Comparison of ENCODE assay signal across 8 cellular contexts in genomic region chr12:69553626-69554248, GRCh38. TPM values are rescaled to one million over a fixed set of nuclear protein-coding genes. Genes with fewer than 3 reads are reported as not detected.
DNase-seq lines count a peak whose midpoint lies in the region; ATAC-seq and TF ChIP-seq lines count a peak whose summit lies in the region.

No MANE protein-coding gene starts in this region.

- H3K4me3 Mint-ChIP-seq in naive thymus-derived CD8-positive, alpha-beta T cell, result no peak overlapping the region
- H3K4me3 Mint-ChIP-seq in activated CD4-positive, alpha-beta memory T cell treated with anti-CD3 and anti-CD28 coated beads for 36 hours, result no peak overlapping the region

- dilution Hi-C loops in mammary epithelial cell (cut with HindIII; ENCODE audit: low sequenced_read_pairs), result no loop called here

- peak overlapping the region; percentile 47 for H3K4me2 ChIP-seq in mammary epithelial cell (ENCODE audit: insufficient read depth, low read depth, low read length)

- H3K79me2 ChIP-seq in mammary epithelial cell (ENCODE audit: insufficient read depth, low read length), result peaks cover 24% of the 10 kb centered on the region

- H3K27me3 Mint-ChIP-seq in naive thymus-derived CD8-positive, alpha-beta T cell, result no peaks in the 10 kb centered on the region
- H3K27me3 Mint-ChIP-seq in activated CD4-positive, alpha-beta memory T cell treated with anti-CD3 and anti-CD28 coated beads for 36 hours, result no peaks in the 10 kb centered on the region

- in situ Hi-C loops in mammary epithelial cell (cut with MboI; ENCODE audit: low sequenced_read_pairs in 2 of 2), result no loop called here

- TF ChIP-seq CTCF in mammary epithelial cell (conservative IDR thresholded peaks at IDR 0.05 in 1 of 2, IDR thresholded peaks at IDR 0.05 in 1 of 2; ENCODE audit: extremely low read depth in 1 of 2, insufficient read depth in 1 of 2, low read depth in 1 of 2, low read length in 2 of 2), result no peak

- DNase-seq in EH (ENCODE audit: low read depth), result peak; percentile 75
- peak; percentile 26 for DNase-seq in NCI-H2171 (lab: John Stamatoyannopoulos, UW)
- DNase-seq in mammary epithelial cell, result peak; percentile 88
- DNase-seq in medulla oblongata (ENCODE audit: extremely low spot score), result peak; percentile 69
- DNase-seq in posterior cingulate gyrus, result no peak
- DNase-seq in naive thymus-derived CD8-positive, alpha-beta T cell, result no peak
- no peak for DNase-seq in activated CD4-positive, alpha-beta memory T cell treated with anti-CD3 and anti-CD28 coated beads for 36 hours

- no peaks in the 10 kb centered on the region for H4K20me1 ChIP-seq in mammary epithelial cell (ENCODE audit: insufficient read depth, low read length)

- POLR2A ChIA-PET in naive thymus-derived CD8-positive, alpha-beta T cell (lab: Charles Lee), result no interaction called here
- POLR2A ChIA-PET in activated CD4-positive, alpha-beta memory T cell treated with anti-CD3 and anti-CD28 coated beads for 36 hours (lab: Charles Lee), result no interaction called here

- no peaks in the 10 kb centered on the region for H3K27me3 ChIP-seq in mammary epithelial cell (ENCODE audit: insufficient read depth, low read length)

- H2AFZ ChIP-seq in mammary epithelial cell (ENCODE audit: low read depth, low read length), result no peak overlapping the region

- intact Hi-C loops in mammary epithelial cell (cut with micrococcal nuclease), result no loop called here
- intact Hi-C loops in posterior cingulate gyrus (cut with DNase I), result no loop called here
- intact Hi-C loops in activated CD4-positive, alpha-beta memory T cell treated with anti-CD3 and anti-CD28 coated beads for 36 hours (cut with micrococcal nuclease), result no loop called here

- CTCF ChIA-PET in mammary epithelial cell (lab: Charles Lee; ENCODE audit: low non-redundant PET), result no interaction called here
- CTCF ChIA-PET in activated CD4-positive, alpha-beta memory T cell treated with anti-CD3 and anti-CD28 coated beads for 36 hours (lab: Charles Lee), result interaction anchor here (0.7 kb wide), 1 partner anchor 17 kb away, joined by 3 read pairs; no protein-coding TSS in a partner anchor

- H3K9ac ChIP-seq in mammary epithelial cell (ENCODE audit: insufficient read depth, low read length), result no peak overlapping the region

- peaks cover 3% of the 10 kb centered on the region for H3K36me3 ChIP-seq in mammary epithelial cell (ENCODE audit: insufficient read depth, low read length)

- no peak for ATAC-seq in naive thymus-derived CD8-positive, alpha-beta T cell
- ATAC-seq in GM18907 (IDR thresholded peaks at IDR 0.05; ENCODE audit: unreplicated experiment), result no peak

- BruUV-seq in mammary epithelial cell (replicated peaks; lab: Mats Ljungman, UMichigan), result no TSS peak

- peak overlapping the region in 1 of 10 donors; percentile 29 for H3K27ac Mint-ChIP-seq in naive thymus-derived CD8-positive, alpha-beta T cell
- no peak overlapping the region for H3K27ac Mint-ChIP-seq in activated CD4-positive, alpha-beta memory T cell treated with anti-CD3 and anti-CD28 coated beads for 36 hours

- WGBS in mammary epithelial cell (ENCODE audit: low coverage, missing lambda C conversion rate), result 0% methylated on average over 2 of the region's 2 CpGs

- peaks cover 1 to 7% (median 4%) of the 10 kb centered on the region in 4 donors for H3K4me1 Mint-ChIP-seq in naive thymus-derived CD8-positive, alpha-beta T cell
- H3K4me1 Mint-ChIP-seq in activated CD4-positive, alpha-beta memory T cell treated with anti-CD3 and anti-CD28 coated beads for 36 hours (ENCODE audit: low read depth), result no peaks in the 10 kb centered on the region

- H3K9me3 Mint-ChIP-seq in naive thymus-derived CD8-positive, alpha-beta T cell, result no peaks in the 10 kb centered on the region
- no peaks in the 10 kb centered on the region for H3K9me3 Mint-ChIP-seq in activated CD4-positive, alpha-beta memory T cell treated with anti-CD3 and anti-CD28 coated beads for 36 hours

- H3K4me1 ChIP-seq in mammary epithelial cell (ENCODE audit: insufficient read depth, low read length), result peaks cover 28% of the 10 kb centered on the region

- H3K27ac ChIP-seq in mammary epithelial cell (ENCODE audit: insufficient read depth, low read depth, low read length), result peak overlapping the region; percentile 46

- no peaks in the 10 kb centered on the region for H3K9me3 ChIP-seq in mammary epithelial cell (replicated peaks; ENCODE audit: insufficient read depth, low read length)

- H3K4me3 ChIP-seq in mammary epithelial cell (replicated peaks in 1 of 3; ENCODE audit: insufficient read depth in 1 of 3, low read depth in 2 of 3, low read length in 3 of 3), result no peak overlapping the region

- H3K36me3 Mint-ChIP-seq in naive thymus-derived CD8-positive, alpha-beta T cell, result peaks cover 0 to 6% (median 0%) of the 10 kb centered on the region in 3 donors
- H3K36me3 Mint-ChIP-seq in activated CD4-positive, alpha-beta memory T cell treated with anti-CD3 and anti-CD28 coated beads for 36 hours, result no peaks in the 10 kb centered on the region

RNA-seq across cellular contexts. Expression of gene CCT2, which starts 31.5 kb away (rescaled TPM):
- 100 to 1,000 TPM; 208 to 237 TPM for total RNA-seq in mammary epithelial cell
- 283 TPM for polyA plus RNA-seq in mammary epithelial cell
- polyA minus RNA-seq in mammary epithelial cell, result 195 TPM
- 100 to 1,000 TPM; 156 to 163 TPM for total RNA-seq in naive thymus-derived CD8-positive, alpha-beta T cell
- 100 to 1,000 TPM; 169 to 193 (median 182) TPM for polyA plus RNA-seq in naive thymus-derived CD8-positive, alpha-beta T cell
- total RNA-seq in activated CD4-positive, alpha-beta memory T cell treated with anti-CD3 and anti-CD28 coated beads for 36 hours, result 100 to 1,000 TPM; 264 to 267 TPM

RNA-seq across cellular contexts. Expression of gene LRRC10, which starts 57.0 kb away (rescaled TPM):
- not detected for total RNA-seq in mammary epithelial cell
- polyA plus RNA-seq in mammary epithelial cell, result not detected
- polyA minus RNA-seq in mammary epithelial cell, result not detected
- not detected for total RNA-seq in naive thymus-derived CD8-positive, alpha-beta T cell
- not detected for polyA plus RNA-seq in naive thymus-derived CD8-positive, alpha-beta T cell
- not detected for total RNA-seq in activated CD4-positive, alpha-beta memory T cell treated with anti-CD3 and anti-CD28 coated beads for 36 hours

Comparison
In these comparisons a context has a peak if more than half of its experiments do, and no peak if none do; other contexts are left out.
1. DNase-seq: peak in EH (single experiment), NCI-H2171 (single experiment), mammary epithelial cell (single experiment) and medulla oblongata (single experiment); none in posterior cingulate gyrus (0 of 10), naive thymus-derived CD8-positive, alpha-beta T cell (0 of 10) and activated CD4-positive, alpha-beta memory T cell treated with anti-CD3 and anti-CD28 coated beads for 36 hours (single experiment).